Comparison of ENCODE assay signal across 11 cellular contexts in genomic region chr1:93042822-93043557, GRCh38. TPM values are rescaled to one million over a fixed set of nuclear protein-coding genes. Genes with fewer than 3 reads are reported as not detected.
DNase-seq lines count a peak whose midpoint lies in the region; ATAC-seq and TF ChIP-seq lines count a peak whose summit lies in the region.
"Had no signal": no experiment of that assay in that cellular context is flagged by ENCODE, and none has a peak within 500 bp of the region (broad histone marks: within the 10 kb centered on the region; RNA-seq: fewer than 3 reads in every experiment).

No MANE protein-coding gene starts in this region.

- H3K4me1 Mint-ChIP-seq in activated T-cell treated with anti-CD3 and anti-CD28 coated beads, Interleukin-2, amount 50 U/mL, for 24 hours (ENCODE audit: low read depth), result peaks cover 26% of the 10 kb centered on the region
- H3K4me1 Mint-ChIP-seq: neural crest cell had no signal

- TF ChIP-seq POLR2A in stomach (IDR thresholded peaks at IDR 0.05), result no peak

- ATAC-seq in left cardiac atrium, result no peak

- intact Hi-C loops in stomach (cut with DNase I; ENCODE audit: low total_unique reads) (no loop called here), left cardiac atrium (cut with DNase I) (no loop called here)

- no peak for DNase-seq in activated T-cell treated with anti-CD3 and anti-CD28 coated beads, Interleukin-2, amount 50 U/mL, for 24 hours
- no peak for DNase-seq in activated T-cell treated with anti-CD3 and anti-CD28 coated beads, Interleukin-2, amount 50 U/mL, for 1 hour
- DNase-seq in effector memory CD4-positive, alpha-beta T cell, result no peak
- no peak for DNase-seq in stomach
- DNase-seq in central memory CD4-positive, alpha-beta T cell, result no peak
- no peak for DNase-seq in left cardiac atrium
- no peak for DNase-seq in DMS153 (lab: John Stamatoyannopoulos, UW)
- DNase-seq: Right ventricle myocardium superior had no signal

- H3K9me3 Mint-ChIP-seq in activated T-cell treated with anti-CD3 and anti-CD28 coated beads, Interleukin-2, amount 50 U/mL, for 24 hours, result no peaks in the 10 kb centered on the region
- H3K9me3 Mint-ChIP-seq: neural crest cell had no signal

- no peaks in the 10 kb centered on the region for H3K36me3 Mint-ChIP-seq in activated T-cell treated with anti-CD3 and anti-CD28 coated beads, Interleukin-2, amount 50 U/mL, for 24 hours (ENCODE audit: low read depth)

- H3K27ac Mint-ChIP-seq in activated T-cell treated with anti-CD3 and anti-CD28 coated beads, Interleukin-2, amount 50 U/mL, for 24 hours, result peak overlapping the region; percentile 95

- no peak for TF ChIP-seq CTCF in stomach (IDR thresholded peaks at IDR 0.05)

- no peaks in the 10 kb centered on the region for H3K27me3 ChIP-seq in effector memory CD4-positive, alpha-beta T cell (replicated peaks; ENCODE audit: control insufficient read depth, insufficient read depth, low read length, poor library complexity, severe bottlenecking)
- H3K27me3 ChIP-seq in stomach, result no peaks in the 10 kb centered on the region
- H3K27me3 ChIP-seq: suprapubic skin had no signal

- TF ChIP-seq EP300 in stomach (IDR thresholded peaks at IDR 0.05), result no peak

- H3K4me3 Mint-ChIP-seq in activated T-cell treated with anti-CD3 and anti-CD28 coated beads, Interleukin-2, amount 50 U/mL, for 24 hours, result peak overlapping the region; percentile 72
- H3K4me3 Mint-ChIP-seq: neural crest cell had no signal

- no peaks in the 10 kb centered on the region for H3K27me3 Mint-ChIP-seq in activated T-cell treated with anti-CD3 and anti-CD28 coated beads, Interleukin-2, amount 50 U/mL, for 24 hours

- peak overlapping the region; percentile 35 for H3K4me3 ChIP-seq in effector memory CD4-positive, alpha-beta T cell (ENCODE audit: insufficient read depth, low read depth, low read length, poor library complexity, severe bottlenecking)
- peak overlapping the region in 1 of 4 donors; percentile 27 for H3K4me3 ChIP-seq in stomach
- H3K4me3 ChIP-seq: suprapubic skin had no signal

- H3K9me3 ChIP-seq in KOPT-K1 (ENCODE audit: insufficient read depth, low read length, poor library complexity, severe bottlenecking) (no peaks in the 10 kb centered on the region), stomach (no peaks in the 10 kb centered on the region)
- no peaks in the 10 kb centered on the region for H3K9me3 ChIP-seq in effector memory CD4-positive, alpha-beta T cell (ENCODE audit: control insufficient read depth, low read length)
- H3K9me3 ChIP-seq: suprapubic skin had no signal

- 75 to 89% (median 80%) methylated on average over 6 of the region's 6 CpGs for WGBS in stomach, 5 donors

- H3K4me1 ChIP-seq in effector memory CD4-positive, alpha-beta T cell (ENCODE audit: control insufficient read depth, insufficient read depth, low read length, poor library complexity, severe bottlenecking), result peaks cover 7% of the 10 kb centered on the region
- H3K4me1 ChIP-seq in stomach, result peaks cover 0 to 11% (median 0%) of the 10 kb centered on the region in 4 donors
- H3K4me1 ChIP-seq: suprapubic skin had no signal

- H3K27ac ChIP-seq in KOPT-K1 (ENCODE audit: low read depth, low read length, poor library complexity, severe bottlenecking) (peak overlapping the region; percentile 77), stomach (peak overlapping the region in 4 of 5 donors; percentile 5 to 72 (median 39))
- peak overlapping the region; percentile 76 for H3K27ac ChIP-seq in effector memory CD4-positive, alpha-beta T cell (ENCODE audit: insufficient read depth, low read length, poor library complexity, severe bottlenecking)
- H3K27ac ChIP-seq: suprapubic skin had no signal

- no peaks in the 10 kb centered on the region for H3K36me3 ChIP-seq in KOPT-K1 (ENCODE audit: insufficient read depth, low read length)
- H3K36me3 ChIP-seq in effector memory CD4-positive, alpha-beta T cell (ENCODE audit: control insufficient read depth, insufficient read depth, low read length), result no peaks in the 10 kb centered on the region
- H3K36me3 ChIP-seq in stomach, result no peaks in the 10 kb centered on the region
- H3K36me3 ChIP-seq: suprapubic skin had no signal

RNA-seq across cellular contexts. Expression of gene MTF2, which starts 36.1 kb away (rescaled TPM):
- total RNA-seq in stomach (10 to 100 TPM in 4 of 5 donors, 1 to 10 TPM in 1; 2.3 to 67.6 (median 20.5) TPM), left cardiac atrium (10 to 100 TPM; 10.1 to 10.2 TPM)
- 1 to 10 TPM; 4.9 to 6.8 (median 5.7) TPM for polyA plus RNA-seq in stomach
